ENCODE assay signal across 35 cellular contexts in genomic region chrX:151966236-151966635, GRCh38. TPM values are rescaled to one million over a fixed set of nuclear protein-coding genes. Genes with fewer than 3 reads are reported as not detected.
"Had no signal": no experiment of that assay in that cellular context is flagged by ENCODE, and none has a peak within 500 bp of the region (broad histone marks: within the 10 kb centered on the region; RNA-seq: fewer than 3 reads in every experiment).

No MANE protein-coding gene starts in this region.

- H3K4me3 Mint-ChIP-seq: activated B cell treated with CpG ODN at 0.5 μM for 24 hours; activated CD4-positive, alpha-beta memory T cell treated with anti-CD3 and anti-CD28 coated beads, Interleukin-2, amount 10 ng/mL, durations not matched to agents 7 days and 5 days; activated CD4-positive, alpha-beta T cell treated with anti-CD3 and anti-CD28 coated beads, Interleukin-2, amount 10 ng/mL, durations not matched to agents 7 days and 5 days; activated CD8-positive, alpha-beta memory T cell treated with anti-CD3 and anti-CD28 coated beads, Interleukin-2, amount 10 ng/mL, durations not matched to agents 7 days and 5 days; activated CD8-positive, alpha-beta T cell treated with anti-CD3 and anti-CD28 coated beads, Interleukin-2, amount 10 ng/mL, durations not matched to agents 7 days and 5 days; activated naive CD4-positive, alpha-beta T cell treated with anti-CD3 and anti-CD28 coated beads, Interleukin-2, amount 10 ng/mL, durations not matched to agents 7 days and 5 days; activated naive CD4-positive, alpha-beta T cell treated with anti-CD3 and anti-CD28 coated beads, Interleukin-2, amount 50 U/mL, for 24 hours; activated naive CD8-positive, alpha-beta T cell; activated naive CD8-positive, alpha-beta T cell treated with anti-CD3 and anti-CD28 coated beads, Interleukin-2, amount 10 ng/mL, durations not matched to agents 7 days and 5 days; activated naive CD8-positive, alpha-beta T cell treated with anti-CD3 and anti-CD28 coated beads, Interleukin-2, amount 50 U/mL, for 24 hours; activated T-cell treated with anti-CD3 and anti-CD28 coated beads, Interleukin-2, amount 50 U/mL, for 24 hours; brain; central memory CD8-positive, alpha-beta T cell; T-helper 1 cell treated with Interleukin-12 subunit alpha and Interleukin-12 subunit beta and Interleukin-4 antibody, amounts not matched to agents 30 μg/mL and 1 μg/mL, for 36 hours; T-helper 2 cell treated with Interferon-gamma antibody and Interleukin-4, amounts not matched to agents 5 μg/mL and 100 μg/mL, for 36 hours had no signal

- H3K36me3 ChIP-seq: cardiac muscle cell had no signal

- H3K4me1 Mint-ChIP-seq: activated B cell treated with CpG ODN at 0.5 μM for 24 hours; activated CD4-positive, alpha-beta memory T cell treated with anti-CD3 and anti-CD28 coated beads, Interleukin-2, amount 10 ng/mL, durations not matched to agents 7 days and 5 days; activated CD4-positive, alpha-beta T cell treated with anti-CD3 and anti-CD28 coated beads, Interleukin-2, amount 10 ng/mL, durations not matched to agents 7 days and 5 days; activated CD8-positive, alpha-beta memory T cell treated with anti-CD3 and anti-CD28 coated beads, Interleukin-2, amount 10 ng/mL, durations not matched to agents 7 days and 5 days; activated naive CD4-positive, alpha-beta T cell treated with anti-CD3 and anti-CD28 coated beads, Interleukin-2, amount 10 ng/mL, durations not matched to agents 7 days and 5 days; activated naive CD4-positive, alpha-beta T cell treated with anti-CD3 and anti-CD28 coated beads, Interleukin-2, amount 50 U/mL, for 24 hours; activated naive CD8-positive, alpha-beta T cell treated with anti-CD3 and anti-CD28 coated beads, Interleukin-2, amount 10 ng/mL, durations not matched to agents 7 days and 5 days; activated naive CD8-positive, alpha-beta T cell treated with anti-CD3 and anti-CD28 coated beads, Interleukin-2, amount 50 U/mL, for 24 hours; brain; central memory CD8-positive, alpha-beta T cell had no signal

- H3K27me3 ChIP-seq: ascending aorta, cardiac muscle cell had no signal

- H3K27me3 Mint-ChIP-seq: activated B cell treated with CpG ODN at 0.5 μM for 24 hours; activated CD4-positive, alpha-beta memory T cell treated with anti-CD3 and anti-CD28 coated beads, Interleukin-2, amount 10 ng/mL, durations not matched to agents 7 days and 5 days; activated CD4-positive, alpha-beta T cell treated with anti-CD3 and anti-CD28 coated beads, Interleukin-2, amount 10 ng/mL, durations not matched to agents 7 days and 5 days; activated CD8-positive, alpha-beta memory T cell treated with anti-CD3 and anti-CD28 coated beads, Interleukin-2, amount 10 ng/mL, durations not matched to agents 7 days and 5 days; activated naive CD4-positive, alpha-beta T cell treated with anti-CD3 and anti-CD28 coated beads, Interleukin-2, amount 10 ng/mL, durations not matched to agents 7 days and 5 days; activated naive CD8-positive, alpha-beta T cell; activated naive CD8-positive, alpha-beta T cell treated with anti-CD3 and anti-CD28 coated beads, Interleukin-2, amount 10 ng/mL, durations not matched to agents 7 days and 5 days; activated naive CD8-positive, alpha-beta T cell treated with anti-CD3 and anti-CD28 coated beads, Interleukin-2, amount 50 U/mL, for 24 hours; central memory CD8-positive, alpha-beta T cell had no signal

- H3K36me3 Mint-ChIP-seq: activated CD8-positive, alpha-beta memory T cell treated with anti-CD3 and anti-CD28 coated beads, Interleukin-2, amount 10 ng/mL, durations not matched to agents 7 days and 5 days; activated naive CD4-positive, alpha-beta T cell treated with anti-CD3 and anti-CD28 coated beads, Interleukin-2, amount 10 ng/mL, durations not matched to agents 7 days and 5 days; activated naive CD4-positive, alpha-beta T cell treated with anti-CD3 and anti-CD28 coated beads, Interleukin-2, amount 50 U/mL, for 24 hours; activated naive CD8-positive, alpha-beta T cell; activated naive CD8-positive, alpha-beta T cell treated with anti-CD3 and anti-CD28 coated beads, Interleukin-2, amount 10 ng/mL, durations not matched to agents 7 days and 5 days; brain had no signal

- ATAC-seq: activated CD8-positive, alpha-beta memory T cell treated with anti-CD3 and anti-CD28 coated beads, Interleukin-2, amount 10 ng/mL, durations not matched to agents 7 days and 5 days; activated CD8-positive, alpha-beta T cell treated with anti-CD3 and anti-CD28 coated beads, Interleukin-2, amount 10 ng/mL, durations not matched to agents 7 days and 5 days; activated naive CD8-positive, alpha-beta T cell treated with anti-CD3 and anti-CD28 coated beads, Interleukin-2, amount 50 U/mL, for 24 hours had no signal

- H3K9me3 Mint-ChIP-seq: activated B cell treated with CpG ODN at 0.5 μM for 24 hours; activated CD4-positive, alpha-beta memory T cell treated with anti-CD3 and anti-CD28 coated beads, Interleukin-2, amount 10 ng/mL, durations not matched to agents 7 days and 5 days; activated naive CD4-positive, alpha-beta T cell treated with anti-CD3 and anti-CD28 coated beads, Interleukin-2, amount 10 ng/mL, durations not matched to agents 7 days and 5 days; activated naive CD4-positive, alpha-beta T cell treated with anti-CD3 and anti-CD28 coated beads, Interleukin-2, amount 50 U/mL, for 24 hours; activated naive CD8-positive, alpha-beta T cell treated with anti-CD3 and anti-CD28 coated beads, Interleukin-2, amount 10 ng/mL, durations not matched to agents 7 days and 5 days; activated naive CD8-positive, alpha-beta T cell treated with anti-CD3 and anti-CD28 coated beads, Interleukin-2, amount 50 U/mL, for 24 hours; activated T-cell treated with anti-CD3 and anti-CD28 coated beads, Interleukin-2, amount 50 U/mL, for 24 hours; activated T-helper 2 cell treated with anti-CD3 and anti-CD28 coated beads, Interferon-gamma antibody, Interleukin-2, Interleukin-4, amounts not matched to agents 10 μg/mL and 5 μg/mL and 100 μg/mL, durations not matched to agents 14 hours and 24 hours and 36 hours; brain; central memory CD8-positive, alpha-beta T cell; T-helper 1 cell treated with Interleukin-12 subunit alpha and Interleukin-12 subunit beta and Interleukin-4 antibody, amounts not matched to agents 30 μg/mL and 1 μg/mL, for 36 hours; T-helper 2 cell treated with Interferon-gamma antibody and Interleukin-4, amounts not matched to agents 5 μg/mL and 100 μg/mL, for 36 hours had no signal

- FAIRE-seq: TTC549 had no signal

- H3K4me3 ChIP-seq: ascending aorta, cardiac muscle cell had no signal

- DNase-seq: activated B cell treated with CpG ODN at 0.5 μM for 24 hours; activated CD4-positive, alpha-beta memory T cell treated with anti-CD3 and anti-CD28 coated beads, Interleukin-2, amount 10 ng/mL, durations not matched to agents 7 days and 5 days; activated CD4-positive, alpha-beta T cell treated with anti-CD3 and anti-CD28 coated beads for 48 hours; activated CD4-positive, alpha-beta T cell treated with anti-CD3 and anti-CD28 coated beads, Interleukin-2, amount 10 ng/mL, durations not matched to agents 7 days and 5 days; activated CD4-positive, alpha-beta T cell treated with anti-CD3 and anti-CD28 coated beads, Interleukin-2, amount 50 U/mL, for 48 hours; activated CD4-positive, CD25-positive, alpha-beta regulatory T cell treated with anti-CD3 and anti-CD28 coated beads, Interleukin-2, amount 50 U/mL, for 72 hours; activated CD8-positive, alpha-beta memory T cell treated with anti-CD3 and anti-CD28 coated beads for 24 hours; activated CD8-positive, alpha-beta memory T cell treated with anti-CD3 and anti-CD28 coated beads, Interleukin-2, amount 10 ng/mL, durations not matched to agents 7 days and 5 days; activated CD8-positive, alpha-beta memory T cell treated with anti-CD3 and anti-CD28 coated beads, Interleukin-2, amount 50 U/mL, for 48 hours; activated CD8-positive, alpha-beta T cell treated with anti-CD3 and anti-CD28 coated beads, Interleukin-2, amount 10 ng/mL, durations not matched to agents 7 days and 5 days; activated effector memory CD4-positive, alpha-beta T cell treated with Interleukin-2 at 50 U/mL for 16 hours; activated gamma-delta T cell; activated naive CD4-positive, alpha-beta T cell treated with anti-CD3 and anti-CD28 coated beads, Interleukin-2, amount 10 ng/mL, durations not matched to agents 7 days and 5 days; activated naive CD4-positive, alpha-beta T cell treated with Interleukin-2 at 50 U/mL for 16 hours; activated naive CD8-positive, alpha-beta T cell treated with anti-CD3 and anti-CD28 coated beads, Interleukin-2, amount 10 ng/mL, durations not matched to agents 7 days and 5 days; activated naive CD8-positive, alpha-beta T cell treated with anti-CD3 and anti-CD28 coated beads, Interleukin-2, amount 50 U/mL, for 24 hours; activated T-cell treated with anti-CD3 and anti-CD28 coated beads, Interleukin-2, amount 50 U/mL, for 24 hours; activated T-cell treated with anti-CD3 and anti-CD28 coated beads, Interleukin-2, amount 50 U/mL, for 48 hours; cerebellar nuclear complex; T-helper 1 cell; T-helper 2 cell; T-helper 9 cell had no signal

- H3K9me3 ChIP-seq: ascending aorta had no signal

- H3K4me1 ChIP-seq: ascending aorta had no signal

- H3K27ac ChIP-seq: ascending aorta, cardiac muscle cell, VCaP had no signal

- H3K27ac Mint-ChIP-seq: activated B cell treated with CpG ODN at 0.5 μM for 24 hours; activated CD4-positive, alpha-beta memory T cell treated with anti-CD3 and anti-CD28 coated beads, Interleukin-2, amount 10 ng/mL, durations not matched to agents 7 days and 5 days; activated CD4-positive, alpha-beta T cell treated with anti-CD3 and anti-CD28 coated beads, Interleukin-2, amount 10 ng/mL, durations not matched to agents 7 days and 5 days; activated CD8-positive, alpha-beta memory T cell treated with anti-CD3 and anti-CD28 coated beads, Interleukin-2, amount 10 ng/mL, durations not matched to agents 7 days and 5 days; activated CD8-positive, alpha-beta T cell treated with anti-CD3 and anti-CD28 coated beads, Interleukin-2, amount 10 ng/mL, durations not matched to agents 7 days and 5 days; activated naive CD4-positive, alpha-beta T cell treated with anti-CD3 and anti-CD28 coated beads, Interleukin-2, amount 10 ng/mL, durations not matched to agents 7 days and 5 days; activated naive CD4-positive, alpha-beta T cell treated with anti-CD3 and anti-CD28 coated beads, Interleukin-2, amount 50 U/mL, for 24 hours; activated naive CD8-positive, alpha-beta T cell; activated naive CD8-positive, alpha-beta T cell treated with anti-CD3 and anti-CD28 coated beads, Interleukin-2, amount 10 ng/mL, durations not matched to agents 7 days and 5 days; activated naive CD8-positive, alpha-beta T cell treated with anti-CD3 and anti-CD28 coated beads, Interleukin-2, amount 50 U/mL, for 24 hours; activated T-cell treated with anti-CD3 and anti-CD28 coated beads, Interleukin-2, amount 50 U/mL, for 24 hours; activated T-helper 2 cell treated with anti-CD3 and anti-CD28 coated beads, Interferon-gamma antibody, Interleukin-2, Interleukin-4, amounts not matched to agents 10 μg/mL and 5 μg/mL and 100 μg/mL, durations not matched to agents 14 hours and 24 hours and 36 hours; brain; T-helper 1 cell treated with Interleukin-12 subunit alpha and Interleukin-12 subunit beta and Interleukin-4 antibody, amounts not matched to agents 30 μg/mL and 1 μg/mL, for 36 hours; T-helper 2 cell treated with Interferon-gamma antibody and Interleukin-4, amounts not matched to agents 5 μg/mL and 100 μg/mL, for 36 hours had no signal

RNA-seq across cellular contexts. Expression of gene GABRE, which starts 8.2 kb away (rescaled TPM):
- total RNA-seq: activated B cell treated with CpG ODN at 0.5 μM for 24 hours; activated CD4-positive, alpha-beta memory T cell treated with anti-CD3 and anti-CD28 coated beads, Interleukin-2, amount 10 ng/mL, durations not matched to agents 7 days and 5 days; activated CD4-positive, alpha-beta T cell treated with anti-CD3 and anti-CD28 coated beads, Interleukin-2, amount 10 ng/mL, durations not matched to agents 7 days and 5 days; activated CD8-positive, alpha-beta memory T cell treated with anti-CD3 and anti-CD28 coated beads, Interleukin-2, amount 10 ng/mL, durations not matched to agents 7 days and 5 days; activated CD8-positive, alpha-beta T cell treated with anti-CD3 and anti-CD28 coated beads, Interleukin-2, amount 10 ng/mL, durations not matched to agents 7 days and 5 days; activated naive CD8-positive, alpha-beta T cell treated with anti-CD3 and anti-CD28 coated beads, Interleukin-2, amount 10 ng/mL, durations not matched to agents 7 days and 5 days; activated T-helper 2 cell treated with anti-CD3 and anti-CD28 coated beads, Interferon-gamma antibody, Interleukin-2, Interleukin-4, amounts not matched to agents 10 μg/mL and 5 μg/mL and 100 μg/mL, durations not matched to agents 14 hours and 24 hours and 36 hours had no signal

RNA-seq across cellular contexts. Expression of gene MAGEA4, which starts 53.5 kb away (rescaled TPM):
- total RNA-seq: activated B cell treated with CpG ODN at 0.5 μM for 24 hours; activated CD4-positive, alpha-beta memory T cell treated with anti-CD3 and anti-CD28 coated beads, Interleukin-2, amount 10 ng/mL, durations not matched to agents 7 days and 5 days; activated CD4-positive, alpha-beta T cell treated with anti-CD3 and anti-CD28 coated beads, Interleukin-2, amount 10 ng/mL, durations not matched to agents 7 days and 5 days; activated CD8-positive, alpha-beta memory T cell treated with anti-CD3 and anti-CD28 coated beads, Interleukin-2, amount 10 ng/mL, durations not matched to agents 7 days and 5 days; activated CD8-positive, alpha-beta T cell treated with anti-CD3 and anti-CD28 coated beads, Interleukin-2, amount 10 ng/mL, durations not matched to agents 7 days and 5 days; activated naive CD8-positive, alpha-beta T cell treated with anti-CD3 and anti-CD28 coated beads, Interleukin-2, amount 10 ng/mL, durations not matched to agents 7 days and 5 days; activated T-helper 2 cell treated with anti-CD3 and anti-CD28 coated beads, Interferon-gamma antibody, Interleukin-2, Interleukin-4, amounts not matched to agents 10 μg/mL and 5 μg/mL and 100 μg/mL, durations not matched to agents 14 hours and 24 hours and 36 hours; ascending aorta; bronchial epithelial cell; cardiac muscle cell had no signal
- polyA plus RNA-seq: adipose tissue, cardiac muscle cell had no signal
